In the genomic region with DNA sequence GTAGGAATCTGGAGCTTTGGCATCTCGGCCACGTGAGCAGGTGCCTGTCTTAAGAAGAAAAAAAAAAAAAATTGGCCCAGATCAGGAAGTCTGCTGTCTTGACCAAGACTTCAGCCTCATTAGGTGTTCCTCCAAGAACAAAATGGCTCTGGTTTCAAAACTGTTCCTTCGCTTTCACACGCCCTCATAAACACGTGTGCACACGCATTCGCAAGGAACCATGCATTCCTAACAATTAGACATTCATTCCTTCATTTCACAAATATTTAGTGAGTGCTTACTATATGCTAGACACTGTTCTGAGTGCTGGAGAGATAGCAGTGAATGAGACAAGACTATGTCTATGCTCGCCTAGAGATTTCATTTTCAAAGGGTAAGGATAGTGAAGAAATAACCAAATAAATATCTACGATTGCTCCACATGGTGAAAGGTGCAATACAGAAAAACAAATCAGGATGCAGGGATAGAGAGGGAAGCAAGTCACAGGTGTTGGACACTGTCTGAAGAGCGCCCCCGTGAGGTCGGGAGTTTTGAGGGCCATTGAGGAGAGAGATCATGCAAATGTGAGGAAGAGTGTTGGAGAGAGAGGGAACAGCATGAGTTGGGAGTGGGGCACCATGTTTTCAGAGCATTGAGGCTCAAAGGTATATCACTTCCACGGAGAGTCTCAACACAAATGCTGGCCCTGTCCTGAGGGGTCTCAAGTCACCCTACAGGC, we compare ENCODE assay signal across 20 cellular contexts. TPM values are rescaled to one million over a fixed set of nuclear protein-coding genes. Genes with fewer than 3 reads are reported as not detected.
DNase-seq lines count a peak whose midpoint lies in the region; ATAC-seq and TF ChIP-seq lines count a peak whose summit lies in the region.
"Had no signal": no experiment of that assay in that cellular context is flagged by ENCODE, and none has a peak within 500 bp of the region (broad histone marks: within the 10 kb centered on the region; RNA-seq: fewer than 3 reads in every experiment).

No MANE protein-coding gene starts in this region.

- 83% methylated on average over 13 of the region's 13 CpGs for WGBS in suprapubic skin

- no peaks in the 10 kb centered on the region for H3K9me2 ChIP-seq in OCI-LY1 (ENCODE audit: low read depth, low read length)

- H3K4me1 ChIP-seq in OCI-LY1 (ENCODE audit: insufficient read depth, low read length, severe bottlenecking) (no peaks in the 10 kb centered on the region), suprapubic skin (no peaks in the 10 kb centered on the region)

- H3K27me3 ChIP-seq in OCI-LY1 (ENCODE audit: insufficient read depth, low read length) = no peaks in the 10 kb centered on the region
- no peaks in the 10 kb centered on the region for H3K27me3 ChIP-seq in suprapubic skin
- H3K27me3 ChIP-seq: hepatocyte had no signal

- H3K9me3 ChIP-seq in OCI-LY1 (ENCODE audit: low read length) (no peaks in the 10 kb centered on the region), suprapubic skin (peaks cover 6% of the 10 kb centered on the region)
- H3K9me3 ChIP-seq: mucosa of descending colon had no signal

- no peak overlapping the region for H2AFZ ChIP-seq in OCI-LY1 (ENCODE audit: low read length)
- H2AFZ ChIP-seq: hepatocyte had no signal

- TF ChIP-seq CTCF in GM12872 (IDR thresholded peaks at IDR 0.05; ENCODE audit: insufficient read depth, low read depth, low read length) (0 out of 3 replicates have a peak, but pooled peaks have one; percentile 23), OCI-LY1 (IDR thresholded peaks at IDR 0.05; ENCODE audit: low read length) (peak; percentile 44; the same call in 1 of the 2 replicates), fibroblast of villous mesenchyme (IDR thresholded peaks at IDR 0.05; ENCODE audit: insufficient read depth, low read depth, low read length) (peak; percentile 13), suprapubic skin (IDR thresholded peaks at IDR 0.05) (no peak)

- H3K27ac ChIP-seq in OCI-LY1 (ENCODE audit: low read depth, low read length, poor library complexity, severe bottlenecking) (no peak overlapping the region), suprapubic skin (no peak overlapping the region)
- H3K27ac ChIP-seq: hepatocyte had no signal

- H4K20me1 ChIP-seq in OCI-LY1 (ENCODE audit: insufficient read depth, low read length) = no peaks in the 10 kb centered on the region

- H3K36me3 ChIP-seq in OCI-LY1 (ENCODE audit: insufficient read depth, low read length) = no peaks in the 10 kb centered on the region
- H3K36me3 ChIP-seq in suprapubic skin = no peaks in the 10 kb centered on the region

- no peaks in the 10 kb centered on the region for H3K79me2 ChIP-seq in OCI-LY1 (ENCODE audit: insufficient read depth, low read length)
- H3K79me2 ChIP-seq: hepatocyte had no signal

- ATAC-seq in GM18861 (IDR thresholded peaks at IDR 0.05; ENCODE audit: unreplicated experiment) = no peak
- ATAC-seq: activated CD4-positive, alpha-beta T cell treated with anti-CD3 and anti-CD28 coated beads for 36 hours; left ventricle myocardium superior; mucosa of descending colon; stimulated activated naive B cell treated with anti-CD40 and anti-IgM and Interleukin-4, amounts not matched to agents 10 μg/mL and 1 μg/mL and 100 μg/mL, for 72 hours; T-cell had no signal

- H3K4me2 ChIP-seq in OCI-LY1 (ENCODE audit: low read length) = no peak overlapping the region
- H3K4me2 ChIP-seq: hepatocyte had no signal

- no peak for TF ChIP-seq POLR2A in suprapubic skin (IDR thresholded peaks at IDR 0.05)

- H3K4me3 ChIP-seq in OCI-LY1 (ENCODE audit: low read depth, low read length, poor library complexity, severe bottlenecking) = no peak overlapping the region
- no peak overlapping the region for H3K4me3 ChIP-seq in fibroblast of villous mesenchyme (ENCODE audit: low read depth, low read length)
- H3K4me3 ChIP-seq in suprapubic skin = no peak overlapping the region
- H3K4me3 ChIP-seq: hepatocyte, mucosa of descending colon had no signal

- DNase-seq in COLO668 (lab: John Stamatoyannopoulos, UW; ENCODE audit: unreplicated experiment) = peak; percentile 1
- DNase-seq in fibroblast of villous mesenchyme (ENCODE audit: low read depth) = no peak
- no peak for DNase-seq in NOMO-1 treated with dmso at 0.1 percent for 144 hours (lab: John Stamatoyannopoulos, UW; ENCODE audit: unreplicated experiment)
- no peak for DNase-seq in suprapubic skin (ENCODE audit: low spot score in 2 of 2)
- DNase-seq: activated CD4-positive, alpha-beta T cell treated with anti-CD3 and anti-CD28 coated beads for 36 hours; cortex of kidney; KG1; left ventricle myocardium superior; mucosa of descending colon; NCI-H1092 treated with DMSO at 0.1 percent for 48 hours; NCI-H2029 treated with DMSO at 0.1 percent for 48 hours; NCI-H446; stimulated activated CD4-positive, alpha-beta T cell treated with anti-CD3 and anti-CD28 coated beads, Interleukin-1b, Interleukin-23, amount 100 ng/mL, for 48 hours; stimulated activated naive B cell treated with anti-CD40 and anti-IgM and Interleukin-4, amounts not matched to agents 10 μg/mL and 1 μg/mL and 100 μg/mL, for 72 hours; T-cell had no signal

- no peaks in the 10 kb centered on the region for H3F3A ChIP-seq in OCI-LY1 (ENCODE audit: insufficient read depth, low read length)

- H3K9ac ChIP-seq in OCI-LY1 (ENCODE audit: low read length) = no peak overlapping the region

- TF ChIP-seq EP300 in suprapubic skin (IDR thresholded peaks at IDR 0.05) = no peak

RNA-seq across cellular contexts. Expression of a gene that starts 53.3 kb away (rescaled TPM):
- 1.6 and 3.9 TPM in 2 replicates for total RNA-seq in fibroblast of villous mesenchyme
- total RNA-seq in suprapubic skin = under 1 TPM; 0.16 to 0.89 (median 0.24) TPM
- total RNA-seq: activated CD4-positive, alpha-beta T cell treated with anti-CD3 and anti-CD28 coated beads for 36 hours; H4 had no signal

Comparison
In these comparisons a context has a peak if more than half of its experiments do, and no peak if none do; other contexts are left out.
1. CTCF ChIP-seq: peak in GM12872 (single experiment), OCI-LY1 (single experiment) and fibroblast of villous mesenchyme (single experiment); none in suprapubic skin (0 of 2).